ENCODE assay signal across 11 cellular contexts in the genomic region with DNA sequence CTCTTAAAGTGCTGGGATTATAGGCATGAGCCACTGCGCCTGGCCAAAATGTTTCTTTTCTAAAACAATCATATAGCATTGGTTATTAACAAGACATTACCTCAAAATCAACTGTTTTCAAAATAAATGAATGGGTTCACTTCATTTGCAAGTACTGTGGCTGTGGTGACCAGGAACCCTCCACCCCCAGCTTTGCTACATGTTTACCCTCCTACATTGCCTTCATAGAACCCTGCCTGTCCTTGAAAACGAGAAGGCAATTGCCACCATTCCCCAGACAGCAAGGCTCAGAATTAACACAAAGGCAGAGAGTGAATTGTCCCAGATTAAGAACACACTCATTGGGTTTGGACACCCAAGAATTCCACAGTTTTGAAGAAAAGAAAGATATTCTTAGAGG.
"Had no signal": no experiment of that assay in that cellular context is flagged by ENCODE, and none has a peak within 500 bp of the region (broad histone marks: within the 10 kb centered on the region; RNA-seq: fewer than 3 reads in every experiment).

No MANE protein-coding gene starts in this region.

- H3K9ac ChIP-seq: GM23248, KMS-11 had no signal

- DNase-seq: GM23248, HFFc6, Karpas-422, KBM-7 had no signal

- ATAC-seq: HCT116 had no signal

- H3K4me1 ChIP-seq: HAP-1 had no signal

- H3K27ac Mint-ChIP-seq: HFFc6 had no signal

- H3K36me3 ChIP-seq: HAP-1 had no signal

- H3K27ac ChIP-seq: GM23248, KMS-11 had no signal

- H2AFZ ChIP-seq: GM23248 had no signal

- H3K4me2 ChIP-seq: KMS-11 had no signal

- H3K4me3 Mint-ChIP-seq: HFFc6, IgD-negative memory B cell had no signal

- H3K9me3 ChIP-seq: HAP-1 had no signal

- H3K36me3 Mint-ChIP-seq: IgD-negative memory B cell had no signal

- FAIRE-seq: H1, H54, HTR-8/SVneo had no signal

- H3K4me3 ChIP-seq: GM23248, HAP-1 had no signal

- H3K27me3 Mint-ChIP-seq: IgD-negative memory B cell had no signal
